8 cellular contexts compared by ENCODE assay signal in genomic region chr19:2775556-2776430, GRCh38. TPM values are rescaled to one million over a fixed set of nuclear protein-coding genes. Genes with fewer than 3 reads are reported as not detected.
DNase-seq lines count a peak whose midpoint lies in the region; ATAC-seq and TF ChIP-seq lines count a peak whose summit lies in the region.

No MANE protein-coding gene starts in this region.

- H3K9ac ChIP-seq in mammary epithelial cell (ENCODE audit: insufficient read depth, low read length), result no peak overlapping the region

- no TSS peak for BruUV-seq in mammary epithelial cell (replicated peaks; lab: Mats Ljungman, UMichigan)

- H3K36me3 ChIP-seq in mammary epithelial cell (ENCODE audit: insufficient read depth, low read length), result no peaks in the 10 kb centered on the region

- in situ Hi-C loops in mammary epithelial cell (cut with MboI; ENCODE audit: low sequenced_read_pairs in 2 of 2), result no loop called here

- H3K4me1 ChIP-seq in mammary epithelial cell (ENCODE audit: insufficient read depth, low read length), result no peaks in the 10 kb centered on the region

- H3K27me3 Mint-ChIP-seq in memory B cell, result no peaks in the 10 kb centered on the region

- H3K27me3 ChIP-seq in mammary epithelial cell (ENCODE audit: insufficient read depth, low read length), result no peaks in the 10 kb centered on the region

- DNase-seq in GDM1 (lab: John Stamatoyannopoulos, UW) (peak; percentile 52), mammary epithelial cell (peak; percentile 54), memory B cell (ENCODE audit: low spot score in 2 of 2) (peak in 1 of 2 donors; percentile 28), SK-N-DZ (ENCODE audit: low spot score) (no peak), NCI-H128 (lab: John Stamatoyannopoulos, UW; ENCODE audit: unreplicated experiment) (no peak)
- DNase-seq in activated CD4-positive, CD25-positive, alpha-beta regulatory T cell treated with anti-CD3 and anti-CD28 coated beads, Interleukin-2, amount 50 U/mL, for 16 hours (ENCODE audit: low read depth, low spot score), result peak; percentile 45
- peak; percentile 47 to 56 for DNase-seq in stimulated activated CD8-positive, alpha-beta memory T cell treated with anti-CD3 and anti-CD28 coated beads, Interleukin-4, amount 100 ng/mL, for 4 hours (ENCODE audit: low read depth in 2 of 2, low spot score in 1 of 2)

- WGBS in mammary epithelial cell (ENCODE audit: low coverage, missing lambda C conversion rate), result 87% methylated on average over 29 of the region's 29 CpGs

- no peak overlapping the region for H3K27ac ChIP-seq in mammary epithelial cell (ENCODE audit: insufficient read depth, low read depth, low read length)

- H3K27ac Mint-ChIP-seq in memory B cell, result peak overlapping the region; percentile 94

- H3K4me1 Mint-ChIP-seq in memory B cell, result peaks cover 18% of the 10 kb centered on the region

- peak overlapping the region; percentile 78 for H3K4me3 Mint-ChIP-seq in memory B cell

- intact Hi-C loops in mammary epithelial cell (cut with micrococcal nuclease), result no loop called here

- dilution Hi-C loops in mammary epithelial cell (cut with HindIII; ENCODE audit: low sequenced_read_pairs), result no loop called here

- H4K20me1 ChIP-seq in mammary epithelial cell (ENCODE audit: insufficient read depth, low read length), result peaks cover 2% of the 10 kb centered on the region

- no peak overlapping the region for H3K4me2 ChIP-seq in mammary epithelial cell (ENCODE audit: insufficient read depth, low read depth, low read length)

- H3K36me3 Mint-ChIP-seq in memory B cell, result no peaks in the 10 kb centered on the region

- no peak overlapping the region for H2AFZ ChIP-seq in mammary epithelial cell (ENCODE audit: low read depth, low read length)

- no peak for TF ChIP-seq CTCF in mammary epithelial cell (conservative IDR thresholded peaks at IDR 0.05 in 1 of 2, IDR thresholded peaks at IDR 0.05 in 1 of 2; ENCODE audit: extremely low read depth in 1 of 2, insufficient read depth in 1 of 2, low read depth in 1 of 2, low read length in 2 of 2)

- ATAC-seq in memory B cell (ENCODE audit: low read depth) (peak; percentile 84), GM21723 (IDR thresholded peaks at IDR 0.05; ENCODE audit: unreplicated experiment) (no peak)

- H3K4me3 ChIP-seq in mammary epithelial cell (replicated peaks in 1 of 3; ENCODE audit: insufficient read depth in 1 of 3, low read depth in 2 of 3, low read length in 3 of 3), result no peak overlapping the region

- H3K9me3 ChIP-seq in mammary epithelial cell (replicated peaks; ENCODE audit: insufficient read depth, low read length), result no peaks in the 10 kb centered on the region

- H3K79me2 ChIP-seq in mammary epithelial cell (ENCODE audit: insufficient read depth, low read length), result peaks cover 94% of the 10 kb centered on the region

- no peaks in the 10 kb centered on the region for H3K9me3 Mint-ChIP-seq in memory B cell

- CTCF ChIA-PET in mammary epithelial cell (lab: Charles Lee; ENCODE audit: low non-redundant PET), result interaction anchor here (0.6 kb wide), 2 partner anchors 139 to 500 kb away, joined by 3 to 26 read pairs; no protein-coding TSS in a partner anchor

RNA-seq across cellular contexts. Expression of gene SGTA, which starts 7.3 kb away (rescaled TPM):
- 10 to 100 TPM; 52.5 to 71.3 TPM for total RNA-seq in mammary epithelial cell
- 101 TPM for polyA plus RNA-seq in mammary epithelial cell
- polyA minus RNA-seq in mammary epithelial cell, result 132 TPM
- 105 and 108 TPM in 2 replicates for polyA plus RNA-seq in SK-N-DZ (2014; cell fraction: cytosol; rRNA removed)
- 59.3 and 61.9 TPM in 2 replicates for polyA plus RNA-seq in SK-N-DZ (2014; cell fraction: nucleus; rRNA removed)

RNA-seq across cellular contexts. Expression of gene THOP1, which starts 9.5 kb away (rescaled TPM):
- total RNA-seq in mammary epithelial cell, result 10 to 100 TPM; 63.7 to 100.0 TPM
- polyA plus RNA-seq in mammary epithelial cell, result 94.8 TPM
- polyA minus RNA-seq in mammary epithelial cell, result 130 TPM
- 166 and 167 TPM in 2 replicates for polyA plus RNA-seq in SK-N-DZ (2014; cell fraction: cytosol; rRNA removed)
- 439 and 561 TPM in 2 replicates for polyA plus RNA-seq in SK-N-DZ (2014; cell fraction: nucleus; rRNA removed)

RNA-seq across cellular contexts. Expression of gene SLC39A3, which starts 36.0 kb away (rescaled TPM):
- total RNA-seq in mammary epithelial cell, result 10 to 100 TPM; 32.6 to 34.7 TPM
- polyA plus RNA-seq in mammary epithelial cell, result 24.8 TPM
- polyA minus RNA-seq in mammary epithelial cell, result 46.4 TPM
- 63.6 and 76.7 TPM in 2 replicates for polyA plus RNA-seq in SK-N-DZ (2014; cell fraction: cytosol; rRNA removed)
- polyA plus RNA-seq in SK-N-DZ (2014; cell fraction: nucleus; rRNA removed), result 30.9 and 33.5 TPM in 2 replicates

RNA-seq across cellular contexts. Expression of gene ZNF554, which starts 43.9 kb away (rescaled TPM):
- total RNA-seq in mammary epithelial cell, result 1 to 10 TPM; 4.0 to 5.8 TPM
- 1.8 TPM for polyA plus RNA-seq in mammary epithelial cell
- polyA minus RNA-seq in mammary epithelial cell, result 2.5 TPM
- 4.3 and 4.6 TPM in 2 replicates for polyA plus RNA-seq in SK-N-DZ (2014; cell fraction: cytosol; rRNA removed)
- polyA plus RNA-seq in SK-N-DZ (2014; cell fraction: nucleus; rRNA removed), result 4.8 and 6.7 TPM in 2 replicates

RNA-seq across cellular contexts. Expression of gene DIRAS1, which starts 54.6 kb away (rescaled TPM):
- total RNA-seq in mammary epithelial cell, result 1 to 10 TPM in 1 of 2 donors, under 1 TPM in 1; 0.42 to 4.3 TPM
- polyA plus RNA-seq in mammary epithelial cell, result 0.09 TPM
- polyA minus RNA-seq in mammary epithelial cell, result not detected
- polyA plus RNA-seq in SK-N-DZ (2014; cell fraction: cytosol; rRNA removed), result 11.4 and 15.2 TPM in 2 replicates
- 6.9 and 10.9 TPM in 2 replicates for polyA plus RNA-seq in SK-N-DZ (2014; cell fraction: nucleus; rRNA removed)

Comparison
In these comparisons a context has a peak if more than half of its experiments do, and no peak if none do; other contexts are left out.
1. DNase-seq: peak in GDM1 (single experiment), activated CD4-positive, CD25-positive, alpha-beta regulatory T cell treated with anti-CD3 and anti-CD28 coated beads, Interleukin-2, amount 50 U/mL, for 16 hours (single experiment), mammary epithelial cell (single experiment) and stimulated activated CD8-positive, alpha-beta memory T cell treated with anti-CD3 and anti-CD28 coated beads, Interleukin-4, amount 100 ng/mL, for 4 hours (2 of 2); none in SK-N-DZ (single experiment) and NCI-H128 (single experiment).